In the genomic region with DNA sequence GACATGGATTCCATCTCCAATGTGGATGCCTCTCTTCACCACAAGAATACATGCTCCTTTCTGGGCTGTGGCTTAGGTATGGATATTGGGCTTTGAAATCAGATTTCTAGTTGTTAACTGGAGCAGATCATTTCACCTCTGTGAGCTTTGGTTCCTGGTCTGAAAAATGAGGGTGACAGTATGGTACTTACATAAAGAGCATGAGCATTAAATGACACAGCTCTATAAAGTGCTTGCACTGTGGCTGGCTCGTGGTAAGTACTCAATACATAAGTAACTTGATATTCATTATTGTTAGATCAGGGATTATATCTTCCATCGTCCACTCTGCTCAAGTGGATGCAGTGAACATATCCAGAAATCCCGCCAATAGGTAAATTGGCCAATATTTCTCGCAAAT, we compare ENCODE assay signal across 11 cellular contexts. TPM values are rescaled to one million over a fixed set of nuclear protein-coding genes. Genes with fewer than 3 reads are reported as not detected.
DNase-seq lines count a peak whose midpoint lies in the region; ATAC-seq and TF ChIP-seq lines count a peak whose summit lies in the region.
"Had no signal": no experiment of that assay in that cellular context is flagged by ENCODE, and none has a peak within 500 bp of the region (broad histone marks: within the 10 kb centered on the region; RNA-seq: fewer than 3 reads in every experiment).

No MANE protein-coding gene starts in this region.

- H3K4me1 Mint-ChIP-seq in CD4-positive, alpha-beta T cell (ENCODE audit: low read depth), result peaks cover 98% of the 10 kb centered on the region
- H3K4me1 Mint-ChIP-seq in T-cell, result peaks cover 98 to 100% (median 99%) of the 10 kb centered on the region in 3 donors

- H3K36me3 ChIP-seq in DOHH2 (ENCODE audit: control insufficient read depth, low read length) (no peaks in the 10 kb centered on the region; the same call in 1 of the 2 replicates), lower lobe of right lung (no peaks in the 10 kb centered on the region), right atrium auricular region (no peaks in the 10 kb centered on the region)
- H3K36me3 ChIP-seq: ascending aorta had no signal

- peak overlapping the region; percentile 83 for H3K4me2 ChIP-seq in DOHH2 (ENCODE audit: low read length)
- H3K4me2 ChIP-seq: SK-N-SH had no signal

- intact Hi-C loops in CD4-positive, alpha-beta T cell (cut with DNase I, micrococcal nuclease), result loop anchor here in 1 of 2 experiments (1.0 to 2.0 kb wide), 3 partner anchors 17 to 33 kb away; a partner anchor contains a TSS
- intact Hi-C loops in lower lobe of right lung (cut with DNase I), result no loop called here

- CTCF ChIA-PET in CD4-positive, alpha-beta T cell (lab: Charles Lee), result interaction anchor here (1.0 to 4.1 kb wide), 3 partner anchors 13 to 20 kb away, joined by 3 to 37 read pairs (median 3); no protein-coding TSS in a partner anchor
- CTCF ChIA-PET in T-cell (lab: Charles Lee), result interaction anchor here in 1 of 2 donors (0.7 to 4.8 kb wide), 7 partner anchors 8 to 71 kb away, joined by 3 to 49 read pairs (median 4); a partner anchor contains a TSS

- H3K27ac ChIP-seq in CD4-positive, alpha-beta T cell (ENCODE audit: low read depth, low read length), result peak overlapping the region; percentile 93
- H3K27ac ChIP-seq in DOHH2 (ENCODE audit: low read depth, low read length), result peak overlapping the region; percentile 88
- peak overlapping the region; percentile 75 for H3K27ac ChIP-seq in lower lobe of right lung
- H3K27ac ChIP-seq in right atrium auricular region, result no peak overlapping the region
- H3K27ac ChIP-seq: ascending aorta had no signal

- TF ChIP-seq CTCF in CD4-positive, alpha-beta T cell (IDR thresholded peaks at IDR 0.05), result no peak
- TF ChIP-seq CTCF in DOHH2 (IDR thresholded peaks at IDR 0.05; ENCODE audit: low read depth, low read length, poor library complexity, severe bottlenecking) (no peak), lower lobe of right lung (IDR thresholded peaks at IDR 0.05) (no peak), right atrium auricular region (IDR thresholded peaks at IDR 0.05) (no peak)

- H3K36me3 Mint-ChIP-seq in CD4-positive, alpha-beta T cell (ENCODE audit: low read depth), result peaks cover 17% of the 10 kb centered on the region
- peaks cover 11% of the 10 kb centered on the region for H3K36me3 Mint-ChIP-seq in T-cell

- DNase-seq in CD4-positive, alpha-beta T cell, result no peak
- DNase-seq in T-cell (no peak), lower lobe of right lung (no peak), NCI-H187 treated with DMSO at 0.1 percent for 48 hours (lab: John Stamatoyannopoulos, UW) (no peak), GM19240 (ENCODE audit: insufficient read length, low spot score) (no peak), right atrium auricular region (ENCODE audit: low spot score) (no peak)
- DNase-seq: effector CD8-positive, alpha-beta T cell; SK-N-SH had no signal

- H3K4me1 ChIP-seq in DOHH2 (ENCODE audit: control insufficient read depth, low read length), result peaks cover 99% of the 10 kb centered on the region
- H3K4me1 ChIP-seq in lower lobe of right lung, result peaks cover 99% of the 10 kb centered on the region
- peaks cover 0 to 38% of the 10 kb centered on the region in 2 donors for H3K4me1 ChIP-seq in right atrium auricular region

- H3K9me3 Mint-ChIP-seq in CD4-positive, alpha-beta T cell, result no peaks in the 10 kb centered on the region
- H3K9me3 Mint-ChIP-seq in T-cell, result no peaks in the 10 kb centered on the region

- H3K9me3 ChIP-seq in CD4-positive, alpha-beta T cell (ENCODE audit: control insufficient read depth, low read length), result no peaks in the 10 kb centered on the region
- H3K9me3 ChIP-seq in DOHH2 (ENCODE audit: control insufficient read depth, insufficient read depth, low read length) (no peaks in the 10 kb centered on the region), lower lobe of right lung (no peaks in the 10 kb centered on the region), right atrium auricular region (no peaks in the 10 kb centered on the region)
- H3K9me3 ChIP-seq: ascending aorta, SK-N-SH had no signal

- peak overlapping the region; percentile 84 for H3K4me3 Mint-ChIP-seq in CD4-positive, alpha-beta T cell
- H3K4me3 Mint-ChIP-seq in T-cell, result peak overlapping the region; percentile 73 to 78 (median 76)

- H3K4me3 ChIP-seq in DOHH2 (ENCODE audit: low read length), result peak overlapping the region; percentile 65
- H3K4me3 ChIP-seq in lower lobe of right lung, result no peak overlapping the region
- H3K4me3 ChIP-seq in right atrium auricular region, result no peak overlapping the region
- H3K4me3 ChIP-seq: ascending aorta had no signal

- no peaks in the 10 kb centered on the region for H3K27me3 Mint-ChIP-seq in CD4-positive, alpha-beta T cell
- H3K27me3 Mint-ChIP-seq in T-cell, result no peaks in the 10 kb centered on the region

- peak; percentile 3 for ATAC-seq in CD4-positive, alpha-beta T cell (ENCODE audit: poor library complexity)
- ATAC-seq in T-cell (replicated peaks in 1 of 4) (peak in 1 of 4 experiments; percentile 2), lower lobe of right lung (no peak), GM21526 (IDR thresholded peaks at IDR 0.05; ENCODE audit: low FRiP score, unreplicated experiment) (no peak)

- peaks cover 35% of the 10 kb centered on the region for H3F3A ChIP-seq in DOHH2 (ENCODE audit: control insufficient read depth, insufficient read depth)

- no peaks in the 10 kb centered on the region for H4K20me1 ChIP-seq in DOHH2 (ENCODE audit: control insufficient read depth, insufficient read depth, low read depth, low read length)

- no peaks in the 10 kb centered on the region for H3K9me2 ChIP-seq in DOHH2 (replicated peaks; ENCODE audit: control insufficient read depth, low read length)
- H3K9me2 ChIP-seq: SK-N-SH had no signal

- no peaks in the 10 kb centered on the region for H3K27me3 ChIP-seq in CD4-positive, alpha-beta T cell (ENCODE audit: control insufficient read depth, insufficient read depth, low read length)
- no peaks in the 10 kb centered on the region for H3K27me3 ChIP-seq in DOHH2 (ENCODE audit: control insufficient read depth, low read length)
- no peaks in the 10 kb centered on the region for H3K27me3 ChIP-seq in lower lobe of right lung (ENCODE audit: low read depth)
- H3K27me3 ChIP-seq in right atrium auricular region, result no peaks in the 10 kb centered on the region
- H3K27me3 ChIP-seq: ascending aorta had no signal

- peak overlapping the region; percentile 94 for H3K27ac Mint-ChIP-seq in CD4-positive, alpha-beta T cell
- peak overlapping the region; percentile 99 for H3K27ac Mint-ChIP-seq in T-cell

- POLR2A ChIA-PET in CD4-positive, alpha-beta T cell (lab: Charles Lee), result interaction anchor here (0.9 to 10.8 kb wide), 21 partner anchors 7 to 301 kb away, joined by 3 to 238 read pairs (median 7); a partner anchor contains a TSS
- POLR2A ChIA-PET in T-cell (lab: Charles Lee), result interaction anchor here (0.6 to 1.2 kb wide), 3 partner anchors 10 to 28 kb away, joined by 3 to 4 read pairs (median 3); no protein-coding TSS in a partner anchor

- H3K79me2 ChIP-seq in DOHH2 (ENCODE audit: control insufficient read depth, low read length), result peaks cover 46% of the 10 kb centered on the region

RNA-seq across cellular contexts. Expression of a gene that starts 33.4 kb away (rescaled TPM):
- total RNA-seq in CD4-positive, alpha-beta T cell, result 10 to 100 TPM; 39.3 to 41.8 TPM
- total RNA-seq in T-cell (100 to 1,000 TPM; 103 to 134 (median 123) TPM), lower lobe of right lung (48.5 TPM), right atrium auricular region (10 to 100 TPM in 1 of 2 donors, 1 to 10 TPM in 1; 4.2 to 12.8 TPM)

Comparison
In these comparisons a context has a peak if more than half of its experiments do, and no peak if none do; other contexts are left out.
1. H3K27ac ChIP-seq: peak in CD4-positive, alpha-beta T cell (single experiment), DOHH2 (single experiment) and lower lobe of right lung (single experiment); none in right atrium auricular region (0 of 2).